18 cellular contexts compared by ENCODE assay signal in genomic region chr3:78913711-78914110, GRCh38.
"Had no signal": no experiment of that assay in that cellular context is flagged by ENCODE, and none has a peak within 500 bp of the region (broad histone marks: within the 10 kb centered on the region; RNA-seq: fewer than 3 reads in every experiment).

No MANE protein-coding gene starts in this region.

- H3K27me3 Mint-ChIP-seq: activated CD4-positive, alpha-beta T cell treated with anti-CD3 and anti-CD28 coated beads, Interleukin-2, amount 10 ng/mL, durations not matched to agents 7 days and 5 days; activated naive CD4-positive, alpha-beta T cell treated with anti-CD3 and anti-CD28 coated beads, Interleukin-2, amount 50 U/mL, for 24 hours; central memory CD8-positive, alpha-beta T cell had no signal

- ATAC-seq: activated CD4-positive, CD25-positive, alpha-beta regulatory T cell treated with anti-CD3 and anti-CD28 coated beads, Interleukin-2, amount 50 U/mL, for 24 hours; activated T-cell treated with anti-CD3 and anti-CD28 coated beads, Interleukin-2, amount 50 U/mL, for 72 hours; foreskin keratinocyte; left lobe of liver; psoas muscle; right cardiac atrium; stimulated activated naive CD8-positive, alpha-beta T cell treated with anti-CD3 and anti-CD28 coated beads, Interleukin-15, Interleukin-2, amounts not matched to agents 100 U/mL and 50 U/mL, for 24 hours had no signal

- DNase-seq: activated CD4-positive, alpha-beta T cell treated with anti-CD3 and anti-CD28 coated beads, Interleukin-2, amount 10 ng/mL, durations not matched to agents 7 days and 5 days; activated CD8-positive, alpha-beta memory T cell treated with anti-CD3 and anti-CD28 coated beads, Interleukin-2, amount 50 U/mL, for 4 hours; activated gamma-delta T cell; activated T-cell treated with anti-CD3 and anti-CD28 coated beads, Interleukin-2, amount 50 U/mL, for 72 hours; colonic mucosa; foreskin keratinocyte; kidney; ovary; psoas muscle; right cardiac atrium; stimulated activated CD4-positive, alpha-beta T cell treated with anti-CD3 and anti-CD28 coated beads, Interleukin-2, amount 100 ng/mL, for 24 hours; stimulated activated naive CD8-positive, alpha-beta T cell treated with anti-CD3 and anti-CD28 coated beads, Interleukin-15, Interleukin-2, amounts not matched to agents 100 U/mL and 50 U/mL, for 24 hours; substantia nigra; T1000 had no signal

- H3K9me3 Mint-ChIP-seq: activated CD4-positive, alpha-beta T cell treated with anti-CD3 and anti-CD28 coated beads, Interleukin-2, amount 10 ng/mL, durations not matched to agents 7 days and 5 days; activated naive CD4-positive, alpha-beta T cell treated with anti-CD3 and anti-CD28 coated beads, Interleukin-2, amount 50 U/mL, for 24 hours had no signal

- H3K4me3 Mint-ChIP-seq: activated CD4-positive, alpha-beta T cell treated with anti-CD3 and anti-CD28 coated beads, Interleukin-2, amount 10 ng/mL, durations not matched to agents 7 days and 5 days; activated naive CD4-positive, alpha-beta T cell treated with anti-CD3 and anti-CD28 coated beads, Interleukin-2, amount 50 U/mL, for 24 hours; activated T-cell treated with anti-CD3 and anti-CD28 coated beads, Interleukin-2, amount 50 U/mL, for 72 hours; central memory CD8-positive, alpha-beta T cell had no signal

- H3K36me3 Mint-ChIP-seq: activated naive CD4-positive, alpha-beta T cell treated with anti-CD3 and anti-CD28 coated beads, Interleukin-2, amount 50 U/mL, for 24 hours had no signal

- H3K27ac Mint-ChIP-seq: activated CD4-positive, alpha-beta T cell treated with anti-CD3 and anti-CD28 coated beads, Interleukin-2, amount 10 ng/mL, durations not matched to agents 7 days and 5 days; activated naive CD4-positive, alpha-beta T cell treated with anti-CD3 and anti-CD28 coated beads, Interleukin-2, amount 50 U/mL, for 24 hours; activated T-cell treated with anti-CD3 and anti-CD28 coated beads, Interleukin-2, amount 50 U/mL, for 72 hours had no signal

- H3K4me1 Mint-ChIP-seq: activated CD4-positive, alpha-beta T cell treated with anti-CD3 and anti-CD28 coated beads, Interleukin-2, amount 10 ng/mL, durations not matched to agents 7 days and 5 days; activated naive CD4-positive, alpha-beta T cell treated with anti-CD3 and anti-CD28 coated beads, Interleukin-2, amount 50 U/mL, for 24 hours; central memory CD8-positive, alpha-beta T cell had no signal
